In genomic region chr11:46198245-46198872, GRCh38 we compare ENCODE assay signal across 1 cellular context.
TF ChIP-seq lines count a peak whose summit lies in the region.

No MANE protein-coding gene starts in this region.

TF ChIP-seq in K562, 482 proteins besides CTCF, POLR2A, EP300 and RAD21 (continued from another document):
- TF ChIP-seq, protein P1, sequence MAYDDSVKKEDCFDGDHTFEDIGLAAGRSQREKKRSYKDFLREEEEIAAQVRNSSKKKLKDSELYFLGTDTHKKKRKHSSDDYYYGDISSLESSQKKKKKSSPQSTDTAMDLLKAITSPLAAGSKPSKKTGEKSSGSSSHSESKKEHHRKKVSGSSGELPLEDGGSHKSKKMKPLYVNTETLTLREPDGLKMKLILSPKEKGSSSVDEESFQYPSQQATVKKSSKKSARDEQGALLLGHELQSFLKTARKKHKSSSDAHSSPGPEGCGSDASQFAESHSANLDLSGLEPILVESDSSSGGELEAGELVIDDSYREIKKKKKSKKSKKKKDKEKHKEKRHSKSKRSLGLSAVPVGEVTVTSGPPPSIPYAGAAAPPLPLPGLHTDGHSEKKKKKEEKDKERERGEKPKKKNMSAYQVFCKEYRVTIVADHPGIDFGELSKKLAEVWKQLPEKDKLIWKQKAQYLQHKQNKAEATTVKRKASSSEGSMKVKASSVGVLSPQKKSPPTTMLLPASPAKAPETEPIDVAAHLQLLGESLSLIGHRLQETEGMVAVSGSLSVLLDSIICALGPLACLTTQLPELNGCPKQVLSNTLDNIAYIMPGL (CRISPR knock-in tag; IDR thresholded peaks at IDR 0.05) = no peak
- peak in 1 of 2 experiments; percentile 58; a peak in 2 of 4 replicates for TF ChIP-seq KDM1A (IDR thresholded peaks at IDR 0.05)
- TF ChIP-seq RAD51 (IDR thresholded peaks at IDR 0.05; ENCODE audit: borderline replicate concordance, low read depth) = peak; percentile 13; the same call in 1 of the 2 replicates
- no peak for TF ChIP-seq ZNF140 (CRISPR knock-in tag; IDR thresholded peaks at IDR 0.05)
- TF ChIP-seq ADNP (tag; IDR thresholded peaks at IDR 0.05) = peak; percentile 86
- no peak for TF ChIP-seq NR2C2 (CRISPR knock-in tag; IDR thresholded peaks at IDR 0.05)
- TF ChIP-seq NR2C2 (tag; IDR thresholded peaks at IDR 0.05) = no peak
- TF ChIP-seq SNRNP70 (optimal IDR thresholded peaks at IDR 0.05; ENCODE audit: low read depth, low read length) = no peak
